Comparison of ENCODE assay signal across 1 cellular context in genomic region chr19:51333836-51334460, GRCh38.
TF ChIP-seq lines count a peak whose summit lies in the region.

No MANE protein-coding gene starts in this region.

TF ChIP-seq in HCT116, 20 proteins besides CTCF, POLR2A, EP300 and RAD21 (continued from another document):
- TF ChIP-seq ZBTB33 (IDR thresholded peaks at IDR 0.05; ENCODE audit: extremely low read depth, insufficient replicate concordance, low read length) (no peak), TCF7L2 (IDR thresholded peaks at IDR 0.05; ENCODE audit: borderline replicate concordance, extremely low read depth, insufficient read depth, insufficient read length) (no peak), EZH2phosphoT487 (IDR thresholded peaks at IDR 0.05; ENCODE audit: borderline replicate concordance) (no peak), ATF3 (IDR thresholded peaks at IDR 0.05) (no peak), CEBPB (IDR thresholded peaks at IDR 0.05; ENCODE audit: low read depth) (no peak), YY1 (IDR thresholded peaks at IDR 0.05; ENCODE audit: extremely low read depth, insufficient replicate concordance, low read depth, low read length) (no peak), SIN3A (IDR thresholded peaks at IDR 0.05; ENCODE audit: low read depth) (no peak), SP1 (IDR thresholded peaks at IDR 0.05; ENCODE audit: low read depth) (no peak), CBX3 (IDR thresholded peaks at IDR 0.05; ENCODE audit: low read depth) (no peak), ZFX (IDR thresholded peaks at IDR 0.05) (no peak)
TF ChIP-seq in HCT116: peak in this region for 0.
